ENCODE assay signal across 1 cellular context in the genomic region with DNA sequence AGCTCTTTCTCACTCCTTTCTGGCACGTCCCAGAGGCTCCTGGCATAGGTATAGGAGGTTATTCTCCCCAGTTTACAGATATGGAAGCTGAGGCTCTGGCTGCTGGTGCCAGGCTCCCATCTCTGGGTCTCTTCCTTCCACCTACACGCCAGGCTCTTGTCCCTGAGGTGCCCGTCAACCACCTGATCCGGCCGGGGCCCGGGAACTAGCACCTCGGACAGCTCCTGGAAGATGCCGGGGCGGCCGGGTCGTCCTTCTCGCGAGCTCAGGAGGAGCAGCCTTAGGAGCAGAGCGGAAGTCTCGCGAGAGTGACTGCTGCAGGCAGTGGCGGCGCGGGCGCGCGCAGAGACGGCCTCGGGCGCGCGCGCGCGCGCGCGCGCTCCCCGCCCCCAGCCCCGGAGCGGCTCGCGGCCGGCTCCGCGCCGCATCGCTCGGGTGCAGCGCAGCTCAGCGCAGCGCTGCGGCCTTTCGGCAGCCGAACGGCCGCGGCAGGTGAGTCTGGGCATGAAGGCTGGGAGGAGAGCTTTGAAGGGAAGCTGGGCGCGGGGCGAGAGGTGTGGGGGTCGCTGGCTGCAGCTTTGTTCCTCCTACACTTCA.
TF ChIP-seq lines count a peak whose summit lies in the region.

A gene with protein sequence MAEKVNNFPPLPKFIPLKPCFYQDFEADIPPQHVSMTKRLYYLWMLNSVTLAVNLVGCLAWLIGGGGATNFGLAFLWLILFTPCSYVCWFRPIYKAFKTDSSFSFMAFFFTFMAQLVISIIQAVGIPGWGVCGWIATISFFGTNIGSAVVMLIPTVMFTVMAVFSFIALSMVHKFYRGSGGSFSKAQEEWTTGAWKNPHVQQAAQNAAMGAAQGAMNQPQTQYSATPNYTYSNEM (plus strand): TSS at position 382 of the 597 bp plus-strand sequence. CDS start 16,277 bp downstream, outside the sequence.

TF ChIP-seq in HepG2, 621 proteins besides CTCF, POLR2A, EP300 and RAD21 (continued from another document and continues in another):
- TF ChIP-seq ZNF451 (CRISPR knock-in tag; IDR thresholded peaks at IDR 0.05) (0 out of 2 replicates have a peak, but pooled peaks have one; percentile 60), NCOA2 (CRISPR knock-in tag; IDR thresholded peaks at IDR 0.05) (peak; percentile 74), ZNF768 (CRISPR knock-in tag; IDR thresholded peaks at IDR 0.05) (peak; percentile 49; the same call in 1 of the 2 replicates), TAF15 (IDR thresholded peaks at IDR 0.05; ENCODE audit: low read depth, low read length, poor library complexity, severe bottlenecking) (no peak), ZSCAN22 (CRISPR knock-in tag; IDR thresholded peaks at IDR 0.05) (no peak), RFX1 (IDR thresholded peaks at IDR 0.05) (no peak), ISL2 (CRISPR knock-in tag; IDR thresholded peaks at IDR 0.05) (peak; percentile 75), ZNF235 (CRISPR knock-in tag; IDR thresholded peaks at IDR 0.05; ENCODE audit: borderline replicate concordance) (peak; percentile 80; the same call in 1 of the 2 replicates), CCAR2 (optimal IDR thresholded peaks at IDR 0.05; ENCODE audit: low read depth, low read length) (no peak), ZNF749 (CRISPR knock-in tag; IDR thresholded peaks at IDR 0.05; ENCODE audit: borderline replicate concordance) (peak; percentile 69; the same call in 1 of the 2 replicates), MED8 (CRISPR knock-in tag; IDR thresholded peaks at IDR 0.05; ENCODE audit: insufficient replicate concordance) (no peak), ZNF282 (IDR thresholded peaks at IDR 0.05; ENCODE audit: partially characterized antibody) (no peak), FOSL2 (CRISPR knock-in tag; IDR thresholded peaks at IDR 0.05) (peak; percentile 59; the same call in 1 of the 2 replicates), KDM6A (CRISPR knock-in tag; IDR thresholded peaks at IDR 0.05; ENCODE audit: low read depth) (no peak), ZNF644 (CRISPR knock-in tag; IDR thresholded peaks at IDR 0.05; ENCODE audit: low read depth) (no peak), ATF7 (IDR thresholded peaks at IDR 0.05) (no peak), ATF7 (CRISPR knock-in tag; IDR thresholded peaks at IDR 0.05) (no peak), HNRNPLL (IDR thresholded peaks at IDR 0.05; ENCODE audit: low read depth, low read length, poor library complexity, severe bottlenecking) (peak; percentile 49), MAFF (IDR thresholded peaks at IDR 0.05; ENCODE audit: low read depth, low read length) (no peak), PPARG (CRISPR knock-in tag; conservative IDR thresholded peaks at IDR 0.05) (peak; percentile 63), GTF3A (CRISPR knock-in tag; conservative IDR thresholded peaks at IDR 0.05) (no peak), TOE1 (CRISPR knock-in tag; IDR thresholded peaks at IDR 0.05) (no peak), CHD4 (IDR thresholded peaks at IDR 0.05; ENCODE audit: borderline replicate concordance, low read length) (no peak), ZNF484 (CRISPR knock-in tag; IDR thresholded peaks at IDR 0.05; ENCODE audit: borderline replicate concordance, low read depth) (no peak), ZNF891 (CRISPR knock-in tag; IDR thresholded peaks at IDR 0.05) (peak; percentile 83; the same call in 1 of the 2 replicates), KDM3A (CRISPR knock-in tag; IDR thresholded peaks at IDR 0.05; ENCODE audit: low read depth) (no peak)
- TF ChIP-seq, protein P1, sequence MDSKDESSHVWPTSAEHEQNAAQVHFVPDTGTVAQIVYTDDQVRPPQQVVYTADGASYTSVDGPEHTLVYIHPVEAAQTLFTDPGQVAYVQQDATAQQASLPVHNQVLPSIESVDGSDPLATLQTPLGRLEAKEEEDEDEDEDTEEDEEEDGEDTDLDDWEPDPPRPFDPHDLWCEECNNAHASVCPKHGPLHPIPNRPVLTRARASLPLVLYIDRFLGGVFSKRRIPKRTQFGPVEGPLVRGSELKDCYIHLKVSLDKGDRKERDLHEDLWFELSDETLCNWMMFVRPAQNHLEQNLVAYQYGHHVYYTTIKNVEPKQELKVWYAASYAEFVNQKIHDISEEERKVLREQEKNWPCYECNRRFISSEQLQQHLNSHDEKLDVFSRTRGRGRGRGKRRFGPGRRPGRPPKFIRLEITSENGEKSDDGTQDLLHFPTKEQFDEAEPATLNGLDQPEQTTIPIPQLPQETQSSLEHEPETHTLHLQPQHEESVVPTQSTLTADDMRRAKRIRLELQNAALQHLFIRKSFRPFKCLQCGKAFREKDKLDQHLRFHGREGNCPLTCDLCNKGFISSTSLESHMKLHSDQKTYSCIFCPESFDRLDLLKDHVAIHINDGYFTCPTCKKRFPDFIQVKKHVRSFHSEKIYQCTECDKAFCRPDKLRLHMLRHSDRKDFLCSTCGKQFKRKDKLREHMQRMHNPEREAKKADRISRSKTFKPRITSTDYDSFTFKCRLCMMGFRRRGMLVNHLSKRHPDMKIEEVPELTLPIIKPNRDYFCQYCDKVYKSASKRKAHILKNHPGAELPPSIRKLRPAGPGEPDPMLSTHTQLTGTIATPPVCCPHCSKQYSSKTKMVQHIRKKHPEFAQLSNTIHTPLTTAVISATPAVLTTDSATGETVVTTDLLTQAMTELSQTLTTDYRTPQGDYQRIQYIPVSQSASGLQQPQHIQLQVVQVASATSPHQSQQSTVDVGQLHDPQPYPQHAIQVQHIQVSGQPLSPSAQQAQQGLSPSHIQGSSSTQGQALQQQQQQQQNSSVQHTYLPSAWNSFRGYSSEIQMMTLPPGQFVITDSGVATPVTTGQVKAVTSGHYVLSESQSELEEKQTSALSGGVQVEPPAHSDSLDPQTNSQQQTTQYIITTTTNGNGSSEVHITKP (CRISPR knock-in tag; IDR thresholded peaks at IDR 0.05; ENCODE audit: low read depth): no peak
- TF ChIP-seq, protein P2, sequence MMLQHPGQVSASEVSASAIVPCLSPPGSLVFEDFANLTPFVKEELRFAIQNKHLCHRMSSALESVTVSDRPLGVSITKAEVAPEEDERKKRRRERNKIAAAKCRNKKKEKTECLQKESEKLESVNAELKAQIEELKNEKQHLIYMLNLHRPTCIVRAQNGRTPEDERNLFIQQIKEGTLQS (CRISPR knock-in tag; IDR thresholded peaks at IDR 0.05): peak; percentile 53; the same call in 1 of the 2 replicates
- TF ChIP-seq, protein P3, sequence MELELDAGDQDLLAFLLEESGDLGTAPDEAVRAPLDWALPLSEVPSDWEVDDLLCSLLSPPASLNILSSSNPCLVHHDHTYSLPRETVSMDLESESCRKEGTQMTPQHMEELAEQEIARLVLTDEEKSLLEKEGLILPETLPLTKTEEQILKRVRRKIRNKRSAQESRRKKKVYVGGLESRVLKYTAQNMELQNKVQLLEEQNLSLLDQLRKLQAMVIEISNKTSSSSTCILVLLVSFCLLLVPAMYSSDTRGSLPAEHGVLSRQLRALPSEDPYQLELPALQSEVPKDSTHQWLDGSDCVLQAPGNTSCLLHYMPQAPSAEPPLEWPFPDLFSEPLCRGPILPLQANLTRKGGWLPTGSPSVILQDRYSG (CRISPR knock-in tag; IDR thresholded peaks at IDR 0.05): peak; percentile 94
- TF ChIP-seq, protein P4, sequence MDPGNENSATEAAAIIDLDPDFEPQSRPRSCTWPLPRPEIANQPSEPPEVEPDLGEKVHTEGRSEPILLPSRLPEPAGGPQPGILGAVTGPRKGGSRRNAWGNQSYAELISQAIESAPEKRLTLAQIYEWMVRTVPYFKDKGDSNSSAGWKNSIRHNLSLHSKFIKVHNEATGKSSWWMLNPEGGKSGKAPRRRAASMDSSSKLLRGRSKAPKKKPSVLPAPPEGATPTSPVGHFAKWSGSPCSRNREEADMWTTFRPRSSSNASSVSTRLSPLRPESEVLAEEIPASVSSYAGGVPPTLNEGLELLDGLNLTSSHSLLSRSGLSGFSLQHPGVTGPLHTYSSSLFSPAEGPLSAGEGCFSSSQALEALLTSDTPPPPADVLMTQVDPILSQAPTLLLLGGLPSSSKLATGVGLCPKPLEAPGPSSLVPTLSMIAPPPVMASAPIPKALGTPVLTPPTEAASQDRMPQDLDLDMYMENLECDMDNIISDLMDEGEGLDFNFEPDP (CRISPR knock-in tag; conservative IDR thresholded peaks at IDR 0.05): 0 out of 2 replicates have a peak, but pooled peaks have one; percentile 9
- TF ChIP-seq, protein P5, sequence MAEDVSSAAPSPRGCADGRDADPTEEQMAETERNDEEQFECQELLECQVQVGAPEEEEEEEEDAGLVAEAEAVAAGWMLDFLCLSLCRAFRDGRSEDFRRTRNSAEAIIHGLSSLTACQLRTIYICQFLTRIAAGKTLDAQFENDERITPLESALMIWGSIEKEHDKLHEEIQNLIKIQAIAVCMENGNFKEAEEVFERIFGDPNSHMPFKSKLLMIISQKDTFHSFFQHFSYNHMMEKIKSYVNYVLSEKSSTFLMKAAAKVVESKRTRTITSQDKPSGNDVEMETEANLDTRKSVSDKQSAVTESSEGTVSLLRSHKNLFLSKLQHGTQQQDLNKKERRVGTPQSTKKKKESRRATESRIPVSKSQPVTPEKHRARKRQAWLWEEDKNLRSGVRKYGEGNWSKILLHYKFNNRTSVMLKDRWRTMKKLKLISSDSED (CRISPR knock-in tag; IDR thresholded peaks at IDR 0.05): 0 out of 2 replicates have a peak, but pooled peaks have one; percentile 29
- TF ChIP-seq, protein P6, sequence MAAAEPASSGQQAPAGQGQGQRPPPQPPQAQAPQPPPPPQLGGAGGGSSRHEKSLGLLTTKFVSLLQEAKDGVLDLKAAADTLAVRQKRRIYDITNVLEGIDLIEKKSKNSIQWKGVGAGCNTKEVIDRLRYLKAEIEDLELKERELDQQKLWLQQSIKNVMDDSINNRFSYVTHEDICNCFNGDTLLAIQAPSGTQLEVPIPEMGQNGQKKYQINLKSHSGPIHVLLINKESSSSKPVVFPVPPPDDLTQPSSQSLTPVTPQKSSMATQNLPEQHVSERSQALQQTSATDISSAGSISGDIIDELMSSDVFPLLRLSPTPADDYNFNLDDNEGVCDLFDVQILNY (CRISPR knock-in tag; conservative IDR thresholded peaks at IDR 0.05): peak; percentile 76; the same call in 1 of the 2 replicates
- TF ChIP-seq, protein P7, sequence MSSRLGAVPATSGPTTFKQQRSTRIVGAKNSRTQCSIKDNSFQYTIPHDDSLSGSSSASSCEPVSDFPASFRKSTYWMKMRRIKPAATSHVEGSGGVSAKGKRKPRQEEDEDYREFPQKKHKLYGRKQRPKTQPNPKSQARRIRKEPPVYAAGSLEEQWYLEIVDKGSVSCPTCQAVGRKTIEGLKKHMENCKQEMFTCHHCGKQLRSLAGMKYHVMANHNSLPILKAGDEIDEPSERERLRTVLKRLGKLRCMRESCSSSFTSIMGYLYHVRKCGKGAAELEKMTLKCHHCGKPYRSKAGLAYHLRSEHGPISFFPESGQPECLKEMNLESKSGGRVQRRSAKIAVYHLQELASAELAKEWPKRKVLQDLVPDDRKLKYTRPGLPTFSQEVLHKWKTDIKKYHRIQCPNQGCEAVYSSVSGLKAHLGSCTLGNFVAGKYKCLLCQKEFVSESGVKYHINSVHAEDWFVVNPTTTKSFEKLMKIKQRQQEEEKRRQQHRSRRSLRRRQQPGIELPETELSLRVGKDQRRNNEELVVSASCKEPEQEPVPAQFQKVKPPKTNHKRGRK (CRISPR knock-in tag; IDR thresholded peaks at IDR 0.05): no peak
- TF ChIP-seq, protein P8, sequence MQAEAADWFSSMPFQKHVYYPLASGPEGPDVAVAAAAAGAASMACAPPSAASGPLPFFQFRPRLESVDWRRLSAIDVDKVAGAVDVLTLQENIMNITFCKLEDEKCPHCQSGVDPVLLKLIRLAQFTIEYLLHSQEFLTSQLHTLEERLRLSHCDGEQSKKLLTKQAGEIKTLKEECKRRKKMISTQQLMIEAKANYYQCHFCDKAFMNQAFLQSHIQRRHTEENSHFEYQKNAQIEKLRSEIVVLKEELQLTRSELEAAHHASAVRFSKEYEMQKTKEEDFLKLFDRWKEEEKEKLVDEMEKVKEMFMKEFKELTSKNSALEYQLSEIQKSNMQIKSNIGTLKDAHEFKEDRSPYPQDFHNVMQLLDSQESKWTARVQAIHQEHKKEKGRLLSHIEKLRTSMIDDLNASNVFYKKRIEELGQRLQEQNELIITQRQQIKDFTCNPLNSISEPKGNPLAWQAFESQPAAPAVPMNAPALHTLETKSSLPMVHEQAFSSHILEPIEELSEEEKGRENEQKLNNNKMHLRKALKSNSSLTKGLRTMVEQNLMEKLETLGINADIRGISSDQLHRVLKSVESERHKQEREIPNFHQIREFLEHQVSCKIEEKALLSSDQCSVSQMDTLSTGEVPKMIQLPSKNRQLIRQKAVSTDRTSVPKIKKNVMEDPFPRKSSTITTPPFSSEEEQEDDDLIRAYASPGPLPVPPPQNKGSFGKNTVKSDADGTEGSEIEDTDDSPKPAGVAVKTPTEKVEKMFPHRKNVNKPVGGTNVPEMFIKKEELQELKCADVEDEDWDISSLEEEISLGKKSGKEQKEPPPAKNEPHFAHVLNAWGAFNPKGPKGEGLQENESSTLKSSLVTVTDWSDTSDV (CRISPR knock-in tag; IDR thresholded peaks at IDR 0.05): peak; percentile 77; the same call in 1 of the 2 replicates
- TF ChIP-seq, protein P9, sequence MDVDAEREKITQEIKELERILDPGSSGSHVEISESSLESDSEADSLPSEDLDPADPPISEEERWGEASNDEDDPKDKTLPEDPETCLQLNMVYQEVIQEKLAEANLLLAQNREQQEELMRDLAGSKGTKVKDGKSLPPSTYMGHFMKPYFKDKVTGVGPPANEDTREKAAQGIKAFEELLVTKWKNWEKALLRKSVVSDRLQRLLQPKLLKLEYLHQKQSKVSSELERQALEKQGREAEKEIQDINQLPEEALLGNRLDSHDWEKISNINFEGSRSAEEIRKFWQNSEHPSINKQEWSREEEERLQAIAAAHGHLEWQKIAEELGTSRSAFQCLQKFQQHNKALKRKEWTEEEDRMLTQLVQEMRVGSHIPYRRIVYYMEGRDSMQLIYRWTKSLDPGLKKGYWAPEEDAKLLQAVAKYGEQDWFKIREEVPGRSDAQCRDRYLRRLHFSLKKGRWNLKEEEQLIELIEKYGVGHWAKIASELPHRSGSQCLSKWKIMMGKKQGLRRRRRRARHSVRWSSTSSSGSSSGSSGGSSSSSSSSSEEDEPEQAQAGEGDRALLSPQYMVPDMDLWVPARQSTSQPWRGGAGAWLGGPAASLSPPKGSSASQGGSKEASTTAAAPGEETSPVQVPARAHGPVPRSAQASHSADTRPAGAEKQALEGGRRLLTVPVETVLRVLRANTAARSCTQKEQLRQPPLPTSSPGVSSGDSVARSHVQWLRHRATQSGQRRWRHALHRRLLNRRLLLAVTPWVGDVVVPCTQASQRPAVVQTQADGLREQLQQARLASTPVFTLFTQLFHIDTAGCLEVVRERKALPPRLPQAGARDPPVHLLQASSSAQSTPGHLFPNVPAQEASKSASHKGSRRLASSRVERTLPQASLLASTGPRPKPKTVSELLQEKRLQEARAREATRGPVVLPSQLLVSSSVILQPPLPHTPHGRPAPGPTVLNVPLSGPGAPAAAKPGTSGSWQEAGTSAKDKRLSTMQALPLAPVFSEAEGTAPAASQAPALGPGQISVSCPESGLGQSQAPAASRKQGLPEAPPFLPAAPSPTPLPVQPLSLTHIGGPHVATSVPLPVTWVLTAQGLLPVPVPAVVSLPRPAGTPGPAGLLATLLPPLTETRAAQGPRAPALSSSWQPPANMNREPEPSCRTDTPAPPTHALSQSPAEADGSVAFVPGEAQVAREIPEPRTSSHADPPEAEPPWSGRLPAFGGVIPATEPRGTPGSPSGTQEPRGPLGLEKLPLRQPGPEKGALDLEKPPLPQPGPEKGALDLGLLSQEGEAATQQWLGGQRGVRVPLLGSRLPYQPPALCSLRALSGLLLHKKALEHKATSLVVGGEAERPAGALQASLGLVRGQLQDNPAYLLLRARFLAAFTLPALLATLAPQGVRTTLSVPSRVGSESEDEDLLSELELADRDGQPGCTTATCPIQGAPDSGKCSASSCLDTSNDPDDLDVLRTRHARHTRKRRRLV (CRISPR knock-in tag; IDR thresholded peaks at IDR 0.05): 0 out of 2 replicates have a peak, but pooled peaks have one; percentile 34
